Comparison of ENCODE assay signal across 8 cellular contexts in the genomic region with DNA sequence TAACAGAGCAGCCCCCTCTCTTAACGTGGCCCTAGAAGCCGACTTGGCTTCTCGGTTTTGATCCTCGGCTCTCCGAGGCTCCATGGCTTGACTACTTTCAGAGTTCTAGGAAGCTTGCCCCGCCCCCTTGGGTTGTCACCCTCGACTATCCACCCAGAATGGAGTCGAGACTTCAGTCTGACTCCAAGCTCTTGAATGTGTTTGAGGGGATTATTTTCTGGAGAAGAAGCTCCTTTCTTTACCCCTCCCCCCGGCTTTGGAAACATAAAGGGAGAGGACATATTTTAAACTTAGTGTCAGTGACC. TPM values are rescaled to one million over a fixed set of nuclear protein-coding genes. Genes with fewer than 3 reads are reported as not detected.
DNase-seq lines count a peak whose midpoint lies in the region; ATAC-seq and TF ChIP-seq lines count a peak whose summit lies in the region.

No MANE protein-coding gene starts in this region.

- H3K27ac Mint-ChIP-seq in dendritic cell treated with granulocyte-macrophage colony-stimulating factor and Interleukin-4, amounts not matched to agents 40 ng/mL and 50 ng/mL, for 4 days = peak overlapping the region; percentile 100

- peaks cover 9% of the 10 kb centered on the region; the same call in 1 of the 2 replicates for H4K20me1 ChIP-seq in DND-41 (ENCODE audit: insufficient read depth, low read length)

- H3K9me3 ChIP-seq in DND-41 (ENCODE audit: insufficient read depth, low read length, severe bottlenecking) = no peaks in the 10 kb centered on the region
- no peaks in the 10 kb centered on the region for H3K9me3 ChIP-seq in HUES64 (ENCODE audit: insufficient read depth, low read depth, low read length)
- H3K9me3 ChIP-seq in mesenchymal stem cell (ENCODE audit: control insufficient read depth, low read length) = no peaks in the 10 kb centered on the region

- H3K4me1 Mint-ChIP-seq in dendritic cell treated with granulocyte-macrophage colony-stimulating factor and Interleukin-4, amounts not matched to agents 40 ng/mL and 50 ng/mL, for 4 days (ENCODE audit: low read depth) = peaks cover 30% of the 10 kb centered on the region

- H3K9ac ChIP-seq in DND-41 (ENCODE audit: low read depth, low read length) (peak overlapping the region; percentile 71), HUES64 (ENCODE audit: low read depth, low read length) (peak overlapping the region; percentile 98), mesenchymal stem cell (ENCODE audit: low read length) (peak overlapping the region; percentile 98)

- no peak overlapping the region for H3K14ac ChIP-seq in mesenchymal stem cell (ENCODE audit: low read length in 2 of 2)

- H3K4me3 ChIP-seq in DND-41 (ENCODE audit: low read depth in 1 of 2, low read length in 2 of 2) (peak overlapping the region; percentile 82 to 95), HUES64 (ENCODE audit: low read length) (peak overlapping the region; percentile 89), mesenchymal stem cell (ENCODE audit: insufficient read depth in 1 of 2, low read depth in 1 of 2, low read length in 2 of 2) (peak overlapping the region; percentile 66 to 95)

- intact Hi-C loops in dendritic cell treated with granulocyte-macrophage colony-stimulating factor and Interleukin-4, amounts not matched to agents 40 ng/mL and 50 ng/mL, for 4 days (cut with micrococcal nuclease) = loop anchor here (1.0 to 2.0 kb wide), 3 partner anchors 14 to 41 kb away; a partner anchor contains a TSS

- H3K36me3 Mint-ChIP-seq in dendritic cell treated with granulocyte-macrophage colony-stimulating factor and Interleukin-4, amounts not matched to agents 40 ng/mL and 50 ng/mL, for 4 days (ENCODE audit: low read depth) = peaks cover 63% of the 10 kb centered on the region

- H3K9me3 Mint-ChIP-seq in dendritic cell treated with granulocyte-macrophage colony-stimulating factor and Interleukin-4, amounts not matched to agents 40 ng/mL and 50 ng/mL, for 4 days = no peaks in the 10 kb centered on the region

- no peak for TF ChIP-seq CTCF in DND-41 (IDR thresholded peaks at IDR 0.05; ENCODE audit: borderline replicate concordance, extremely low read depth, low read length, poor library complexity, severe bottlenecking)
- TF ChIP-seq CTCF in VCaP (conservative IDR thresholded peaks at IDR 0.05) = no peak

- peaks cover 11% of the 10 kb centered on the region for H3K79me1 ChIP-seq in mesenchymal stem cell (replicated peaks; ENCODE audit: low read length, poor library complexity, severe bottlenecking)

- peak overlapping the region; percentile 91 for H2AFZ ChIP-seq in DND-41 (ENCODE audit: low read depth, low read length)
- no peak overlapping the region for H2AFZ ChIP-seq in mesenchymal stem cell (ENCODE audit: low read depth, low read length)

- H3K36me3 ChIP-seq in DND-41 (ENCODE audit: insufficient read depth, low read length) (peaks cover 28% of the 10 kb centered on the region), HUES64 (ENCODE audit: insufficient read depth, low read length) (peaks cover 23% of the 10 kb centered on the region), mesenchymal stem cell (ENCODE audit: control insufficient read depth in 1 of 2, insufficient read depth in 2 of 2, low read depth in 1 of 2, low read length in 2 of 2) (peaks cover 33 to 36% of the 10 kb centered on the region in 2 experiments)

- H3K4me1 ChIP-seq in DND-41 (ENCODE audit: insufficient read depth, low read length) (peaks cover 46% of the 10 kb centered on the region), HUES64 (ENCODE audit: insufficient read depth, low read length) (peaks cover 17% of the 10 kb centered on the region), mesenchymal stem cell (ENCODE audit: control insufficient read depth, insufficient read depth, low read depth, low read length) (peaks cover 7% of the 10 kb centered on the region)

- H3K27me3 Mint-ChIP-seq in dendritic cell treated with granulocyte-macrophage colony-stimulating factor and Interleukin-4, amounts not matched to agents 40 ng/mL and 50 ng/mL, for 4 days = no peaks in the 10 kb centered on the region

- ATAC-seq in DND-41 (ENCODE audit: insufficient read depth, low read depth) (peak; percentile 44), GM21528 (IDR thresholded peaks at IDR 0.05; ENCODE audit: low FRiP score, unreplicated experiment) (peak; percentile 34), GM18520 (IDR thresholded peaks at IDR 0.05; ENCODE audit: unreplicated experiment) (no peak)
- peak; percentile 44 for ATAC-seq in stimulated activated naive CD8-positive, alpha-beta T cell treated with anti-CD3 and anti-CD28 coated beads, Interleukin-15, Interleukin-2, amounts not matched to agents 100 U/mL and 50 U/mL, for 24 hours

- no peak overlapping the region for H2BK12ac ChIP-seq in mesenchymal stem cell (ENCODE audit: low read length in 2 of 2)

- H3K79me2 ChIP-seq in DND-41 (ENCODE audit: insufficient read depth, low read length) = peaks cover 66% of the 10 kb centered on the region

- peak overlapping the region; percentile 86 for H3K27ac ChIP-seq in DND-41 (ENCODE audit: low read length)
- H3K27ac ChIP-seq in HUES64 (ENCODE audit: low read depth, low read length) = peak overlapping the region; percentile 93
- H3K27ac ChIP-seq in VCaP = peak overlapping the region; percentile 96
- H3K27ac ChIP-seq in mesenchymal stem cell (ENCODE audit: low read length, poor library complexity, severe bottlenecking) = peak overlapping the region; percentile 69

- WGBS in HUES64 = under 1% methylated on average over 8 of the region's 9 CpGs
- WGBS in mesenchymal stem cell = 0% methylated on average over 6 of the region's 9 CpGs

- H4K91ac ChIP-seq in mesenchymal stem cell (ENCODE audit: low read length) = peak overlapping the region; percentile 5

- peak overlapping the region; percentile 0 to 42 for H3K4ac ChIP-seq in mesenchymal stem cell (ENCODE audit: low read depth in 1 of 2, low read length in 2 of 2)

- no peak overlapping the region for H2AK5ac ChIP-seq in mesenchymal stem cell (ENCODE audit: low read length, severe bottlenecking)

- no peak overlapping the region for H2BK5ac ChIP-seq in mesenchymal stem cell (ENCODE audit: low read depth, low read length, poor library complexity, severe bottlenecking)

- peak; percentile 68 for DNase-seq in DND-41
- DNase-seq in mesenchymal stem cell = peak; percentile 87
- peak; percentile 73 for DNase-seq in stimulated activated naive CD8-positive, alpha-beta T cell treated with anti-CD3 and anti-CD28 coated beads, Interleukin-15, Interleukin-2, amounts not matched to agents 100 U/mL and 50 U/mL, for 24 hours

- H3K4me3 Mint-ChIP-seq in dendritic cell treated with granulocyte-macrophage colony-stimulating factor and Interleukin-4, amounts not matched to agents 40 ng/mL and 50 ng/mL, for 4 days = peak overlapping the region; percentile 95

- peak overlapping the region; percentile 91 for H3K4me2 ChIP-seq in DND-41 (ENCODE audit: insufficient read depth, low read length)
- H3K4me2 ChIP-seq in mesenchymal stem cell (ENCODE audit: low read length, poor library complexity, severe bottlenecking) = peak overlapping the region; percentile 71

- no peak overlapping the region for H2BK15ac ChIP-seq in mesenchymal stem cell (ENCODE audit: low read depth, poor library complexity, severe bottlenecking)

- no peak overlapping the region for H2BK120ac ChIP-seq in mesenchymal stem cell (ENCODE audit: low read depth, low read length)

- peak overlapping the region; percentile 5 for H4K8ac ChIP-seq in mesenchymal stem cell (ENCODE audit: low read length)

- no peak overlapping the region for H3K23ac ChIP-seq in mesenchymal stem cell (ENCODE audit: low read length in 2 of 2)

- H3K27me3 ChIP-seq in DND-41 (ENCODE audit: insufficient read depth, low read length, poor library complexity) = no peaks in the 10 kb centered on the region
- no peaks in the 10 kb centered on the region for H3K27me3 ChIP-seq in HUES64 (ENCODE audit: insufficient read depth, low read length)
- no peaks in the 10 kb centered on the region for H3K27me3 ChIP-seq in mesenchymal stem cell (ENCODE audit: control insufficient read depth in 1 of 2, insufficient read depth in 1 of 2, low read length in 2 of 2)

- peak overlapping the region in 1 of 2 experiments; percentile 81 for H3K18ac ChIP-seq in mesenchymal stem cell (ENCODE audit: low read depth in 1 of 2, low read length in 2 of 2)

RNA-seq across cellular contexts. Expression of a gene that starts 0.5 kb away (rescaled TPM):
- 38.6 TPM for polyA plus RNA-seq in HUES64 (2013, experiment 1 of 2)
- polyA plus RNA-seq in HUES64 (2013, experiment 2 of 2) = 42.5 TPM
- 39.6 TPM for polyA plus RNA-seq in mesenchymal stem cell (2013, experiment 1 of 2)
- polyA plus RNA-seq in mesenchymal stem cell (2013, experiment 2 of 2) = 36.9 TPM

RNA-seq across cellular contexts. Expression of a gene that starts 37.2 kb away (rescaled TPM):
- polyA plus RNA-seq in HUES64 (2013, experiment 1 of 2) = 91.6 TPM
- 82.2 TPM for polyA plus RNA-seq in HUES64 (2013, experiment 2 of 2)
- 112 TPM for polyA plus RNA-seq in mesenchymal stem cell (2013, experiment 1 of 2)
- polyA plus RNA-seq in mesenchymal stem cell (2013, experiment 2 of 2) = 116 TPM

RNA-seq across cellular contexts. Expression of a gene that starts 40.8 kb away (rescaled TPM):
- polyA plus RNA-seq in HUES64 (2013, experiment 1 of 2) = 28.4 TPM
- 29.7 TPM for polyA plus RNA-seq in HUES64 (2013, experiment 2 of 2)
- 89.1 TPM for polyA plus RNA-seq in mesenchymal stem cell (2013, experiment 1 of 2)
- 80.7 TPM for polyA plus RNA-seq in mesenchymal stem cell (2013, experiment 2 of 2)

RNA-seq across cellular contexts. Expression of a gene that starts 46.7 kb away (rescaled TPM):
- 2.3 TPM for polyA plus RNA-seq in HUES64 (2013, experiment 1 of 2)
- 5.0 TPM for polyA plus RNA-seq in HUES64 (2013, experiment 2 of 2)
- 0.98 TPM for polyA plus RNA-seq in mesenchymal stem cell (2013, experiment 1 of 2)
- 1.2 TPM for polyA plus RNA-seq in mesenchymal stem cell (2013, experiment 2 of 2)
